ENCODE assay signal across 8 cellular contexts in the genomic region with DNA sequence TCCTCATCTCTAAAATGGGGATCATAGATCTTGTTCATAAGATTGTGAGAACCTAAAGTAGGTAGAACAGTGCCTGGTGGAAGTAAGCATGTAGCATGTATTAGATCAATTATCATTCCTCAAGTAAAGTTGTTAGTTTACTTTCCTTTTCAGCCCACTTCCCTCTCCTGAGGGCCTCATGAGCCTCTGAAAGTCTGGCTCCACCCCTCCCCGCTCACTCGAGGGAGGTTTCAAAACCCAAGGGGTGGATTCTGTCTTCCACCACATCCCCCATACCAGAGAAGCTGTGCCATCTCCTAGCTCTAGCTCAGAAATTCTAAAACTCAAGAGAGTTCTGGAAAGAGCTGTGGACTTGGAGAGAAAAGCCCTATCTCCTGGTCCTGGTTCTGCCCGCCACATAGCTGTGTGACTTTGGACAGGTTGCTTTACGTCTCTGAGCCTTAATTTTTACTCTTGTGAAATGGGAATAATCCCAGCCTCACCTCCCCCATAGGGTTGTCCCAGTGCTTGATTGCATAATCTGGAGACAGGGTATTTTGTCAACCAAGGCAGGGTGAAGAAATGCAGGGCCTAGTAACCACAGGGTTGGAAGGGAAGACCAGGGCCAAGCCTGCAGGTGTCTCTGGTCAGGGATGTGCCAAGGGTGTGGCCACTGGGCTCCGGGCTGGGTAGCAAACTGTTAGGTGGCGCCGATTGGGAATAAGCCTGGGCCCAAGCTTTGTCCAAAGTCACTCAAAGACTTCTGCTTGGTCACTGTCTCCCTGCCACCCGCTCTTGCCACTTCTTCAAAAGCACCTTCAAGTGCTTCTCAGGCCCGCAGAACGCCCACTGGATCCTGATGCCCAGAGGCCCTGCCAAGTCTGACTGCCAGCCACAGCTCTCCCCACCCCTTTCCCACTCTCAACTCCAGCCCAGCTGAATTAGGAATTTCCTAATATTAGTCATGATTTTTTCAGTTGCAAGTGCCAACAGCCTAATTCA. TPM values are rescaled to one million over a fixed set of nuclear protein-coding genes. Genes with fewer than 3 reads are reported as not detected.
DNase-seq lines count a peak whose midpoint lies in the region; ATAC-seq and TF ChIP-seq lines count a peak whose summit lies in the region.
"Had no signal": no experiment of that assay in that cellular context is flagged by ENCODE, and none has a peak within 500 bp of the region (broad histone marks: within the 10 kb centered on the region; RNA-seq: fewer than 3 reads in every experiment).

No MANE protein-coding gene starts in this region.

- no peaks in the 10 kb centered on the region for H3K9me3 ChIP-seq in suprapubic skin

- no peaks in the 10 kb centered on the region for H3K27me3 ChIP-seq in suprapubic skin

- H3K4me1 ChIP-seq in suprapubic skin = peaks cover 41% of the 10 kb centered on the region

- DNase-seq in HCEC 1CT = peak; percentile 51
- peak; percentile 73 for DNase-seq in SKM-1 treated with dmso at 0.1 percent for 144 hours (lab: John Stamatoyannopoulos, UW; ENCODE audit: unreplicated experiment)
- peak; percentile 59 for DNase-seq in left cardiac atrium
- DNase-seq in suprapubic skin (ENCODE audit: low spot score in 2 of 2) = no peak
- DNase-seq in activated CD4-positive, CD25-positive, alpha-beta regulatory T cell treated with anti-CD3 and anti-CD28 coated beads, Interleukin-2, amount 50 U/mL, for 72 hours = no peak
- DNase-seq in erythroblast (lab: John Stamatoyannopoulos, UW) = no peak
- DNase-seq: activated T-cell treated with anti-CD3 and anti-CD28 coated beads for 4 hours had no signal

- no peak overlapping the region for H3K4me3 ChIP-seq in suprapubic skin

- H3K27ac ChIP-seq in suprapubic skin = peak overlapping the region; percentile 70

- TF ChIP-seq EP300 in suprapubic skin (IDR thresholded peaks at IDR 0.05) = no peak

- no peak for TF ChIP-seq CTCF in suprapubic skin (IDR thresholded peaks at IDR 0.05)

- no peaks in the 10 kb centered on the region for H3K36me3 ChIP-seq in suprapubic skin

- peak; percentile 78 to 89 for ATAC-seq in left cardiac atrium
- no peak for ATAC-seq in HG03097 (IDR thresholded peaks at IDR 0.05; ENCODE audit: low FRiP score, unreplicated experiment)

- intact Hi-C loops in left cardiac atrium (cut with DNase I) = no loop called here

- TF ChIP-seq POLR2A in suprapubic skin (IDR thresholded peaks at IDR 0.05) = no peak
- TF ChIP-seq POLR2A in erythroblast (IDR thresholded peaks at IDR 0.05; ENCODE audit: low read length) = no peak

- WGBS in suprapubic skin = 24% methylated on average over 8 of the region's 10 CpGs

RNA-seq across cellular contexts. Expression of gene COL1A1, which starts 20.4 kb away (rescaled TPM):
- total RNA-seq in left cardiac atrium = 100 to 1,000 TPM; 106 to 151 TPM
- 10 to 100 TPM; 19.2 to 56.8 (median 33.1) TPM for total RNA-seq in suprapubic skin

RNA-seq across cellular contexts. Expression of gene TMEM92, which starts 52.5 kb away (rescaled TPM):
- total RNA-seq in left cardiac atrium (under 1 TPM; 0.10 to 0.65 TPM), suprapubic skin (1 to 10 TPM in 1 of 4 donors, not detected in 3; 1.3 TPM)

RNA-seq across cellular contexts. Expression of gene SGCA, which starts 56.0 kb away (rescaled TPM):
- total RNA-seq in left cardiac atrium (100 to 1,000 TPM in 1 of 2 donors, 10 to 100 TPM in 1; 96.3 to 131 TPM), suprapubic skin (1 to 10 TPM; 2.1 to 5.8 (median 4.0) TPM)

Comparison
In these comparisons a context has a peak if more than half of its experiments do, and no peak if none do; other contexts are left out.
1. DNase-seq: peak in HCEC 1CT (single experiment), SKM-1 treated with dmso at 0.1 percent for 144 hours (single experiment) and left cardiac atrium (single experiment); none in suprapubic skin (0 of 2), activated CD4-positive, CD25-positive, alpha-beta regulatory T cell treated with anti-CD3 and anti-CD28 coated beads, Interleukin-2, amount 50 U/mL, for 72 hours (single experiment) and erythroblast (0 of 2).
2. RNA of gene SGCA, which starts 56.0 kb away (total RNA-seq): 96.3 to 131 TPM in left cardiac atrium; 2.1 to 5.8 TPM in suprapubic skin; every median in the first group is over 10 times any median in the second.